In genomic region chr2:160039166-160039903, GRCh38 we compare ENCODE assay signal across 10 cellular contexts. TPM values are rescaled to one million over a fixed set of nuclear protein-coding genes. Genes with fewer than 3 reads are reported as not detected.
DNase-seq lines count a peak whose midpoint lies in the region; ATAC-seq and TF ChIP-seq lines count a peak whose summit lies in the region.
"Had no signal": no experiment of that assay in that cellular context is flagged by ENCODE, and none has a peak within 500 bp of the region (broad histone marks: within the 10 kb centered on the region; RNA-seq: fewer than 3 reads in every experiment).

No MANE protein-coding gene starts in this region.

- H4K8ac ChIP-seq in mesenchymal stem cell (ENCODE audit: low read length) = no peak overlapping the region

- no peak overlapping the region for H4K91ac ChIP-seq in mesenchymal stem cell (ENCODE audit: low read length)

- WGBS in mesenchymal stem cell = 69% methylated on average over 5 of the region's 6 CpGs

- intact Hi-C loops in CD14-positive monocyte (cut with micrococcal nuclease) = no loop called here

- H3K4me3 Mint-ChIP-seq in CD14-positive monocyte = no peak overlapping the region
- H3K4me3 Mint-ChIP-seq: activated T-helper 1 cell treated with anti-CD3 and anti-CD28 coated beads, Interleukin-12 subunit alpha, Interleukin-12 subunit beta, Interleukin-2, Interleukin-4 antibody, amounts not matched to agents 30 ng/mL and 10 ng/mL and 1 ng/mL, durations not matched to agents 14 hours and 24 hours and 36 hours had no signal

- H3K9me3 ChIP-seq in mesenchymal stem cell (ENCODE audit: control insufficient read depth, low read length) = no peaks in the 10 kb centered on the region

- no peaks in the 10 kb centered on the region for H3K9me3 Mint-ChIP-seq in CD14-positive monocyte
- H3K9me3 Mint-ChIP-seq: activated T-helper 1 cell treated with anti-CD3 and anti-CD28 coated beads, Interleukin-12 subunit alpha, Interleukin-12 subunit beta, Interleukin-2, Interleukin-4 antibody, amounts not matched to agents 30 ng/mL and 10 ng/mL and 1 ng/mL, durations not matched to agents 14 hours and 24 hours and 36 hours had no signal

- no peaks in the 10 kb centered on the region for H3K27me3 ChIP-seq in mesenchymal stem cell (ENCODE audit: control insufficient read depth in 1 of 2, insufficient read depth in 1 of 2, low read length in 2 of 2)

- no peak overlapping the region for H3K23ac ChIP-seq in mesenchymal stem cell (ENCODE audit: low read length in 2 of 2)

- no peak overlapping the region for H3K9ac ChIP-seq in mesenchymal stem cell (ENCODE audit: low read length)

- no peak overlapping the region for H3K18ac ChIP-seq in mesenchymal stem cell (ENCODE audit: low read depth in 1 of 2, low read length in 2 of 2)

- no peak overlapping the region for H2AFZ ChIP-seq in mesenchymal stem cell (ENCODE audit: low read depth, low read length)

- peak overlapping the region; percentile 28 for H3K27ac ChIP-seq in mesenchymal stem cell (ENCODE audit: low read length, poor library complexity, severe bottlenecking)

- no peak overlapping the region for H3K14ac ChIP-seq in mesenchymal stem cell (ENCODE audit: low read length in 2 of 2)

- no peak for ATAC-seq in HG03135 (IDR thresholded peaks at IDR 0.05; ENCODE audit: unreplicated experiment)

- H3K4me2 ChIP-seq in mesenchymal stem cell (ENCODE audit: low read length, poor library complexity, severe bottlenecking) = no peak overlapping the region

- H3K27me3 Mint-ChIP-seq in CD14-positive monocyte (ENCODE audit: low read depth in 3 of 3) = peaks cover 0 to 6% (median 3%) of the 10 kb centered on the region in 3 donors

- H2BK5ac ChIP-seq in mesenchymal stem cell (ENCODE audit: low read depth, low read length, poor library complexity, severe bottlenecking) = no peak overlapping the region

- peaks cover 21 to 87% of the 10 kb centered on the region in 2 experiments for H3K36me3 ChIP-seq in mesenchymal stem cell (ENCODE audit: control insufficient read depth in 1 of 2, insufficient read depth in 2 of 2, low read depth in 1 of 2, low read length in 2 of 2)

- no peak overlapping the region for H2BK120ac ChIP-seq in mesenchymal stem cell (ENCODE audit: low read depth, low read length)

- TF ChIP-seq CTCF in CD14-positive monocyte (IDR thresholded peaks at IDR 0.05) = no peak

- no peaks in the 10 kb centered on the region for H3K36me3 Mint-ChIP-seq in CD14-positive monocyte

- peaks cover 4% of the 10 kb centered on the region for H3K79me1 ChIP-seq in mesenchymal stem cell (replicated peaks; ENCODE audit: low read length, poor library complexity, severe bottlenecking)

- peaks cover 4% of the 10 kb centered on the region for H3K4me1 ChIP-seq in mesenchymal stem cell (ENCODE audit: control insufficient read depth, insufficient read depth, low read depth, low read length)

- no peak overlapping the region for H2BK12ac ChIP-seq in mesenchymal stem cell (ENCODE audit: low read length in 2 of 2)

- H2AK5ac ChIP-seq in mesenchymal stem cell (ENCODE audit: low read length, severe bottlenecking) = no peak overlapping the region

- no peak overlapping the region for H2BK15ac ChIP-seq in mesenchymal stem cell (ENCODE audit: low read depth, poor library complexity, severe bottlenecking)

- no peak overlapping the region for H3K27ac Mint-ChIP-seq in CD14-positive monocyte
- H3K27ac Mint-ChIP-seq: activated T-helper 1 cell treated with anti-CD3 and anti-CD28 coated beads, Interleukin-12 subunit alpha, Interleukin-12 subunit beta, Interleukin-2, Interleukin-4 antibody, amounts not matched to agents 30 ng/mL and 10 ng/mL and 1 ng/mL, durations not matched to agents 14 hours and 24 hours and 36 hours had no signal

- peak; percentile 63 for DNase-seq in COR-L47 (lab: John Stamatoyannopoulos, UW)
- DNase-seq in NCI-H1105 treated with DMSO at 0.1 percent for 48 hours (lab: John Stamatoyannopoulos, UW) = peak; percentile 53
- peak; percentile 95 for DNase-seq in brain pericyte (ENCODE audit: low read depth, low spot score)
- peak; percentile 35 for DNase-seq in mesenchymal stem cell
- DNase-seq in HuH-7 (ENCODE audit: low spot score) = no peak
- no peak for DNase-seq in CD14-positive monocyte (ENCODE audit: low spot score)
- no peak for DNase-seq in 8988T
- DNase-seq: effector CD8-positive, alpha-beta T cell had no signal

- no peak overlapping the region for H3K4me3 ChIP-seq in mesenchymal stem cell (ENCODE audit: insufficient read depth in 1 of 2, low read depth in 1 of 2, low read length in 2 of 2)

- H3K4ac ChIP-seq in mesenchymal stem cell (ENCODE audit: low read depth in 1 of 2, low read length in 2 of 2) = no peak overlapping the region

- H3K4me1 Mint-ChIP-seq in CD14-positive monocyte = no peaks in the 10 kb centered on the region

RNA-seq across cellular contexts. Expression of gene PLA2R1, which starts 23.1 kb away (rescaled TPM):
- polyA plus RNA-seq in mesenchymal stem cell (2013, experiment 1 of 2) = 6.5 TPM
- 6.1 TPM for polyA plus RNA-seq in mesenchymal stem cell (2013, experiment 2 of 2)
- not detected for polyA plus RNA-seq in CD14-positive monocyte

Comparison
In these comparisons a context has a peak if more than half of its experiments do, and no peak if none do; other contexts are left out.
1. DNase-seq: peak in COR-L47 (single experiment), NCI-H1105 treated with DMSO at 0.1 percent for 48 hours (single experiment), brain pericyte (single experiment) and mesenchymal stem cell (single experiment); none in HuH-7 (single experiment), CD14-positive monocyte (single experiment) and 8988T (single experiment).